24 cellular contexts compared by ENCODE assay signal in the genomic region with DNA sequence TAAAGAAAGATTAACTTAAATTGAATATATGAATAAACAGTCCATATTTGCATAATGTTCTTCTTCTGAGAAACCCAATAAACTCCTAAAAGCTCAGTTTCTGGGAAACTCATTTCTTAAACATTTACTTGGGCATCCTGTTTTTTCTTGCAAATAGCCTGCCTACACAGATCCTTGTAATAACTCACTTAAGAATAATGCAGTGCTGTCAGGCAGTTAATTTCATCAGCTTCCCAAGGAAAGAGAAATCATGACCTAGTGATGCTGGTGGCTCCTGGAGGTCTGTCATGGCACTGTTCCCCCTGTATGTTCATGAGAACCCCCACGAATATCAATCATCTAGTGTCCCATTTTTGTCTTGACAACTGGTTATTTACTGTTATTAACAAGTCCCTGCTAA.
"Had no signal": no experiment of that assay in that cellular context is flagged by ENCODE, and none has a peak within 500 bp of the region (broad histone marks: within the 10 kb centered on the region; RNA-seq: fewer than 3 reads in every experiment).

No MANE protein-coding gene starts in this region.

- H3K27ac ChIP-seq: breast epithelium, VCaP had no signal

- H3K9ac ChIP-seq: SK-N-SH had no signal

- H3K27me3 ChIP-seq: breast epithelium had no signal

- DNase-seq: activated CD4-positive, alpha-beta memory T cell treated with anti-CD3 and anti-CD28 coated beads, Interleukin-2, amount 10 ng/mL, durations not matched to agents 7 days and 5 days; activated CD4-positive, alpha-beta T cell treated with anti-CD3 and anti-CD28 coated beads, Interleukin-2, amount 50 U/mL, for 1 hour; activated CD4-positive, CD25-positive, alpha-beta regulatory T cell; activated gamma-delta T cell treated with Interleukin-2 at 50 U/mL for 16 hours; activated naive CD4-positive, alpha-beta T cell treated with anti-CD3 and anti-CD28 coated beads, Interleukin-2, amount 50 U/mL, for 16 hours; activated naive CD8-positive, alpha-beta T cell treated with anti-CD3 and anti-CD28 coated beads, Interleukin-2, amount 10 ng/mL, durations not matched to agents 7 days and 5 days; activated T-cell treated with anti-CD3 and anti-CD28 coated beads for 4 hours; activated T-cell treated with anti-CD3 and anti-CD28 coated beads, Interleukin-2, amount 50 U/mL, for 48 hours; aorta; central memory CD4-positive, alpha-beta T cell; KG1; NCI-H1048; NCI-H1930; NCI-H2107; NCI-H2171 treated with DMSO at 0.1 percent for 48 hours; NCI-H226; NCI-H510A; NCI-H526 treated with DMSO at 0.1 percent for 48 hours; NCI-H82; SK-N-SH; T-helper 1 cell had no signal

- H3K4me3 ChIP-seq: breast epithelium had no signal

- H3K4me2 ChIP-seq: SK-N-SH had no signal

- ATAC-seq: activated T-helper 17 cell treated with anti-CD3 and anti-CD28 coated beads, Interleukin-2, amount 50 U/mL, for 72 hours had no signal

- H3K9me2 ChIP-seq: SK-N-SH had no signal

- H3K9me3 ChIP-seq: breast epithelium, SK-N-SH had no signal

- H3K4me1 ChIP-seq: breast epithelium had no signal
